Comparison of ENCODE assay signal across 8 cellular contexts in the genomic region with DNA sequence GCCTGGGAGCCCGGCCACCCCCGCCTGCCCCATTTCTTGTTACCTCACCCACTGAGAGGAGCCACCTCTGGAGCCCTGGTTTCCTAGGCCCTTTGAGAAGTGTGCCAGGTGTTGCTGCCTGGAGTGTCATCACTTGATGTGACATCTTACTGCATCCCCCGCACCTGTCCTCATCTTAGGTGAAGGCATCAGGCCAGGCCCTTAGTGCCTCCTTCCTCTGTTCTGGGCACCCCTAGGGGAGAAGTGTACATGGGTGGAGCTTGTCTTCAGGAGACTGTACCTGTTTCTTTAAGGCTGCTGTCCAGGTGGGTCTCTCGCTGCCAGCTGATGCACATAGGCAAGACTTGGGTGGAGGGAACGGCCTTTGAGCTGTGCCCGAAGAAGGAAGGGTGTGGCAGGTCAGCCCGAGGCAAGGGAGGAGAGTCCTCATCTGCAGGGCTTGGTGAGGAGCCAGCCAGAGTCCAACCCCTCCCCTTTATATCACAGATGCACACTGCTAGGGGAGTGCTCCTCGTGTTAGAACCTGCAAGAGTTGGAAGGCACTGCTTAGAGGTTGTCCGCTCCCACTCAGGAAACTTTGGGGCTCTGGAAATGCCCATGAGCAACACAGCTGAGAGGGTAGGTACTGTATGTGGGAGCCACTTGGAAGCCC. TPM values are rescaled to one million over a fixed set of nuclear protein-coding genes. Genes with fewer than 3 reads are reported as not detected.
DNase-seq lines count a peak whose midpoint lies in the region; ATAC-seq and TF ChIP-seq lines count a peak whose summit lies in the region.

No MANE protein-coding gene starts in this region.

- H3K4me3 ChIP-seq in GM06990 (replicated peaks; ENCODE audit: low read depth, low read length) (no peak overlapping the region; the same call in 1 of the 2 replicates), HCT116 (replicated peaks in 1 of 2; ENCODE audit: low read depth in 1 of 2, low read length in 2 of 2) (no peak overlapping the region), left ventricle myocardium inferior (peak overlapping the region; percentile 32), brain microvascular endothelial cell (ENCODE audit: low read depth, low read length) (no peak overlapping the region)

- DNase-seq in GM06990 (ENCODE audit: extremely low read depth, insufficient read length) (peak; percentile 69), HCT116 (ENCODE audit: low read depth, low spot score) (no peak), RPMI8226 (peak; percentile 92), left ventricle myocardium inferior (no peak), activated gamma-delta T cell treated with Interleukin-2 at 50 U/mL for 16 hours (no peak), HuH-7 (ENCODE audit: low spot score) (no peak), H4 (ENCODE audit: low spot score) (no peak), brain microvascular endothelial cell (no peak)

- TF ChIP-seq CTCF in GM06990 (IDR thresholded peaks at IDR 0.05; ENCODE audit: insufficient read depth, low read length, poor library complexity, severe bottlenecking) (no peak), HCT116 (IDR thresholded peaks at IDR 0.05 in 2 of 3, conservative IDR thresholded peaks at IDR 0.05 in 1 of 3; ENCODE audit: borderline replicate concordance in 1 of 3, insufficient read depth in 1 of 3, low read depth in 2 of 3, low read length in 2 of 3) (no peak), left ventricle myocardium inferior (IDR thresholded peaks at IDR 0.05; ENCODE audit: borderline replicate concordance) (no peak), brain microvascular endothelial cell (IDR thresholded peaks at IDR 0.05; ENCODE audit: low read depth, low read length, missing control alignments) (no peak)

- no peaks in the 10 kb centered on the region for H3K36me3 ChIP-seq in GM06990 (ENCODE audit: control insufficient read depth, insufficient read depth, low read length)
- H3K36me3 ChIP-seq in HCT116 (ENCODE audit: control insufficient read depth in 1 of 2, insufficient read depth in 2 of 2, low read length in 2 of 2): no peaks in the 10 kb centered on the region
- no peaks in the 10 kb centered on the region for H3K36me3 ChIP-seq in left ventricle myocardium inferior
- no peaks in the 10 kb centered on the region for H3K36me3 ChIP-seq in brain microvascular endothelial cell (replicated peaks)

- no peaks in the 10 kb centered on the region for H4K20me1 ChIP-seq in HCT116 (ENCODE audit: insufficient read depth)

- no peak for TF ChIP-seq RAD21 in HCT116 (IDR thresholded peaks at IDR 0.05; ENCODE audit: low read depth)

- H3K27me3 ChIP-seq in GM06990 (replicated peaks; ENCODE audit: control insufficient read depth, insufficient read depth, low read length): no peaks in the 10 kb centered on the region
- H3K27me3 ChIP-seq in HCT116 (ENCODE audit: insufficient read depth, low read length): no peaks in the 10 kb centered on the region
- no peaks in the 10 kb centered on the region for H3K27me3 ChIP-seq in left ventricle myocardium inferior (ENCODE audit: low read depth)
- H3K27me3 ChIP-seq in brain microvascular endothelial cell (replicated peaks): no peaks in the 10 kb centered on the region

- BruUV-seq in HCT116 (replicated peaks; lab: Mats Ljungman, UMichigan): no TSS peak

- H3K27ac ChIP-seq in HCT116 (ENCODE audit: low read depth, low read length): no peak overlapping the region
- peak overlapping the region; percentile 41 for H3K27ac ChIP-seq in left ventricle myocardium inferior (replicated peaks)
- no peak overlapping the region for H3K27ac ChIP-seq in brain microvascular endothelial cell

- H3K9me3 ChIP-seq in HCT116 (ENCODE audit: control insufficient read depth in 1 of 2, insufficient read depth in 1 of 2, low read depth in 1 of 2, low read length in 2 of 2): no peaks in the 10 kb centered on the region
- no peaks in the 10 kb centered on the region for H3K9me3 ChIP-seq in left ventricle myocardium inferior (replicated peaks)

- H3K4me2 ChIP-seq in HCT116 (ENCODE audit: low read length): peak overlapping the region; percentile 29; the same call in 1 of the 2 replicates

- peak; percentile 22; the same call in 1 of the 2 replicates for ATAC-seq in HCT116

- no peak overlapping the region for H3K9ac ChIP-seq in HCT116 (ENCODE audit: low read length)

- H2AFZ ChIP-seq in HCT116 (ENCODE audit: low read depth, low read length, poor library complexity, severe bottlenecking): no peak overlapping the region

- peaks cover 22% of the 10 kb centered on the region for H3K79me2 ChIP-seq in HCT116 (ENCODE audit: insufficient read depth, low read length)

- in situ Hi-C loops in brain microvascular endothelial cell (cut with HindIII; ENCODE audit: low pct_ligation_motif_present, low sequenced_read_pairs): no loop called here

- POLR2A ChIA-PET in HCT116 (lab: Charles Lee): no interaction called here

- no peak for TF ChIP-seq POLR2A in HCT116 (IDR thresholded peaks at IDR 0.05; ENCODE audit: borderline replicate concordance, extremely low read depth, insufficient read depth, insufficient read length)

- H3K4me1 ChIP-seq in HCT116 (ENCODE audit: control insufficient read depth in 1 of 2, insufficient read depth in 2 of 2, low read length in 2 of 2): peaks cover 9 to 18% of the 10 kb centered on the region in 2 experiments; a peak in 2 of 4 replicates
- peaks cover 81% of the 10 kb centered on the region for H3K4me1 ChIP-seq in left ventricle myocardium inferior

- no peaks in the 10 kb centered on the region for H3K9me2 ChIP-seq in HCT116 (ENCODE audit: insufficient read depth)

- intact Hi-C loops in HCT116 (cut with micrococcal nuclease) (no loop called here), left ventricle myocardium inferior (cut with micrococcal nuclease) (loop anchor here (10.0 kb wide), 1 partner anchor 94 kb away; no protein-coding TSS in a partner anchor)

- RAD21 ChIA-PET in HCT116 (lab: Charles Lee; ENCODE audit: low non-redundant PET in 1 of 2, low total read pairs in 2 of 2, uncharacterized antibody in 2 of 2, unreplicated experiment in 2 of 2): no interaction called here

- CTCF ChIA-PET in HCT116 (lab: Charles Lee): no interaction called here

TF ChIP-seq in HCT116, 20 proteins besides CTCF, POLR2A, EP300 and RAD21:
- no peak for TF ChIP-seq SRF (IDR thresholded peaks at IDR 0.05; ENCODE audit: low read depth)

RNA-seq across cellular contexts. Expression of gene NCK2, which starts 45.9 kb away (rescaled TPM):
- total RNA-seq in HCT116 (2021; ENCODE audit: unreplicated experiment) (26.7 TPM), left ventricle myocardium inferior (24.7 TPM)
- polyA plus RNA-seq in HCT116 (2012): 27.5 and 33.1 TPM in 2 replicates
- 14.7 and 17.6 TPM in 2 replicates for total RNA-seq in H4 (2014; rRNA removed; shearing (Covaris generic))

Comparison
In these comparisons a context has a peak if more than half of its experiments do, and no peak if none do; other contexts are left out.
1. DNase-seq: peak in GM06990 (single experiment) and RPMI8226 (single experiment); none in HCT116 (single experiment), left ventricle myocardium inferior (single experiment), activated gamma-delta T cell treated with Interleukin-2 at 50 U/mL for 16 hours (single experiment), HuH-7 (single experiment), H4 (single experiment) and brain microvascular endothelial cell (single experiment).